ENCODE assay signal across 10 cellular contexts in the genomic region with DNA sequence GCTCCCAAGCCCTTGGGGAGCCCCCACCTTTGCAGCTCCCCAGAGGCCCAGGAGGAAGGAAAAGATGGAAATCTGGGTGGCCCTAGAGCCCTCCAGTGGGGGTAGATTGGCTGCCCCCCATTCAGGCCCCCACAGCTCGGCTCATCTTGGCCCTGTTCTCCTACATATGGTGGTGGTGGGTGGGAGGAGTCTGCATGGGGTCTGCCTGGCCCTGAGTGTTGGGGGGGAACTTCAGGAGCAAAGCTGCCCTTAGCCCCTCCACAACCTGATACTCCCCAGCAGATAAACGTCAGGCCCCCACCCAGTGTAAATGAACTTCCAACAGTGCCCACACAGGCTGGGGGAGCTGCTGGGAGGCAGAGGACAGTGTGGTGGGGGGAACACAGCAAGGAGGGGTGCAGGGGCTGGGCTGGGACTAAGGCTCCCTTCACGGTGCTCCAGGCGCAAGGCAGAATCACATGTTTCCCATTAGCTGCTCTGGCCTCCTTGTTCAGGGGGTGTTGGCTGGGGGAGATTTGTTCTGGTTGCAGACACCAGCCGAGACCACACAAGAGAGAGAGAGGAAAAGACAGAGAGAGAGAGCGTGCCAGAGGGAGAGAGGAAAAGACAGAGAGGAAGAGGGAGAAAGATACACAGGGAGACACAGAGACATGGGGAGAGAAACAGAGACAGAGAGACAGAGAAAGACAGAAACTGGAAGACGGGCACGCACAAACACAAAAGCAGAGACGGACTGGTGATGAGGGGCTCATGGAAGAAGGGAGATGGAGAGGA. TPM values are rescaled to one million over a fixed set of nuclear protein-coding genes. Genes with fewer than 3 reads are reported as not detected.
DNase-seq lines count a peak whose midpoint lies in the region; ATAC-seq, FAIRE-seq and TF ChIP-seq lines count a peak whose summit lies in the region.
"Had no signal": no experiment of that assay in that cellular context is flagged by ENCODE, and none has a peak within 500 bp of the region (broad histone marks: within the 10 kb centered on the region; RNA-seq: fewer than 3 reads in every experiment).

No MANE protein-coding gene starts in this region.

- no peaks in the 10 kb centered on the region for H3K36me3 Mint-ChIP-seq in stimulated activated naive B cell treated with anti-CD40 and anti-IgM and Interleukin-4, amounts not matched to agents 10 μg/mL and 1 μg/mL and 100 μg/mL, for 72 hours

- no peak for ATAC-seq in right lobe of liver
- ATAC-seq in stimulated activated naive B cell treated with anti-CD40 and anti-IgM and Interleukin-4, amounts not matched to agents 10 μg/mL and 1 μg/mL and 100 μg/mL, for 72 hours (replicated peaks), result no peak
- ATAC-seq: activated T-cell treated with anti-CD3 and anti-CD28 coated beads, Interleukin-2, amount 50 U/mL, for 4 hours had no signal

- intact Hi-C loops in right lobe of liver (cut with DNase I), result no loop called here

- TF ChIP-seq CTCF in right lobe of liver (IDR thresholded peaks at IDR 0.05), result no peak

- TF ChIP-seq POLR2A in right lobe of liver (IDR thresholded peaks at IDR 0.05), result no peak

- 52% methylated on average over 7 of the region's 9 CpGs for WGBS in right lobe of liver (ENCODE audit: insufficient coverage, low coverage, low lambda C conversion rate, missing lambda C conversion rate)
- 58 to 86% (median 73%) methylated on average over 9 of the region's 9 CpGs for WGBS in small intestine, 3 donors

- no peaks in the 10 kb centered on the region for H3K9me3 Mint-ChIP-seq in stimulated activated naive B cell treated with anti-CD40 and anti-IgM and Interleukin-4, amounts not matched to agents 10 μg/mL and 1 μg/mL and 100 μg/mL, for 72 hours
- H3K9me3 Mint-ChIP-seq: activated T-cell treated with anti-CD3 and anti-CD28 coated beads, Interleukin-2, amount 50 U/mL, for 4 hours had no signal

- FAIRE-seq in small intestine (lab: Jason Lieb, UNC), result no peak
- FAIRE-seq: G401.6 had no signal

- H3K36me3 ChIP-seq in KOPT-K1 (ENCODE audit: insufficient read depth, low read length), result peaks cover 15% of the 10 kb centered on the region
- no peaks in the 10 kb centered on the region for H3K36me3 ChIP-seq in right lobe of liver
- H3K36me3 ChIP-seq in small intestine (ENCODE audit: control insufficient read depth in 2 of 2, insufficient read depth in 2 of 2, low read length in 2 of 2), result no peaks in the 10 kb centered on the region

- H3K27me3 Mint-ChIP-seq in stimulated activated naive B cell treated with anti-CD40 and anti-IgM and Interleukin-4, amounts not matched to agents 10 μg/mL and 1 μg/mL and 100 μg/mL, for 72 hours, result no peaks in the 10 kb centered on the region

- H3K4me3 Mint-ChIP-seq in stimulated activated naive B cell treated with anti-CD40 and anti-IgM and Interleukin-4, amounts not matched to agents 10 μg/mL and 1 μg/mL and 100 μg/mL, for 72 hours, result no peak overlapping the region
- H3K4me3 Mint-ChIP-seq: activated T-cell treated with anti-CD3 and anti-CD28 coated beads, Interleukin-2, amount 50 U/mL, for 4 hours had no signal

- H3K9me3 ChIP-seq in KOPT-K1 (ENCODE audit: insufficient read depth, low read length, poor library complexity, severe bottlenecking) (no peaks in the 10 kb centered on the region), right lobe of liver (no peaks in the 10 kb centered on the region), small intestine (ENCODE audit: control insufficient read depth, low read depth) (no peaks in the 10 kb centered on the region)

- peak overlapping the region; percentile 56 for H3K27ac Mint-ChIP-seq in stimulated activated naive B cell treated with anti-CD40 and anti-IgM and Interleukin-4, amounts not matched to agents 10 μg/mL and 1 μg/mL and 100 μg/mL, for 72 hours

- no peak for DNase-seq in right lobe of liver
- DNase-seq in stimulated activated naive B cell treated with anti-CD40 and anti-IgM and Interleukin-4, amounts not matched to agents 10 μg/mL and 1 μg/mL and 100 μg/mL, for 72 hours, result no peak
- no peak for DNase-seq in GM19240 (ENCODE audit: insufficient read length, low spot score)
- DNase-seq in NAMALWA (ENCODE audit: low spot score), result no peak
- DNase-seq in small intestine, result no peak
- no peak for DNase-seq in NCI-H2029 treated with DMSO at 0.1 percent for 48 hours (lab: John Stamatoyannopoulos, UW)
- DNase-seq: activated T-cell treated with anti-CD3 and anti-CD28 coated beads, Interleukin-2, amount 50 U/mL, for 4 hours had no signal

- H3K4me1 Mint-ChIP-seq in stimulated activated naive B cell treated with anti-CD40 and anti-IgM and Interleukin-4, amounts not matched to agents 10 μg/mL and 1 μg/mL and 100 μg/mL, for 72 hours, result peaks cover 45 to 61% of the 10 kb centered on the region in 2 donors

- peaks cover 0 to 44% (median 24%) of the 10 kb centered on the region in 4 donors for H3K4me1 ChIP-seq in right lobe of liver
- peaks cover 6 to 15% of the 10 kb centered on the region in 2 donors for H3K4me1 ChIP-seq in small intestine (ENCODE audit: control insufficient read depth in 2 of 2, insufficient read depth in 1 of 2, low read depth in 1 of 2, low read length in 1 of 2)

- H3K27me3 ChIP-seq in right lobe of liver (no peaks in the 10 kb centered on the region), small intestine (ENCODE audit: control insufficient read depth in 2 of 2, insufficient read depth in 2 of 2, low read length in 2 of 2) (no peaks in the 10 kb centered on the region)

- peak overlapping the region; percentile 8 for H3K27ac ChIP-seq in KOPT-K1 (ENCODE audit: low read depth, low read length, poor library complexity, severe bottlenecking)
- peak overlapping the region; percentile 87 for H3K27ac ChIP-seq in cingulate gyrus (ENCODE audit: low read depth, low read length)
- H3K27ac ChIP-seq in right lobe of liver, result peak overlapping the region; percentile 1 to 83 (median 55)
- no peak overlapping the region for H3K27ac ChIP-seq in small intestine (ENCODE audit: low read depth in 1 of 2, low read length in 1 of 2)

- H3K4me3 ChIP-seq in right lobe of liver (no peak overlapping the region), small intestine (ENCODE audit: low read depth in 1 of 2, low read length in 2 of 2) (no peak overlapping the region)

RNA-seq across cellular contexts. Expression of a gene that starts 42.6 kb away (rescaled TPM):
- 10 to 100 TPM in 3 of 6 experiments, 1 to 10 TPM in 3; 5.5 to 21.3 (median 10.9) TPM for total RNA-seq in right lobe of liver
- 1 to 10 TPM; 3.5 to 8.7 (median 5.1) TPM for polyA plus RNA-seq in small intestine

Comparison
In these comparisons a context has a peak if more than half of its experiments do, and no peak if none do; other contexts are left out.
1. H3K27ac ChIP-seq: peak in KOPT-K1 (single experiment), cingulate gyrus (single experiment) and right lobe of liver (3 of 3); none in small intestine (0 of 2).